22 cellular contexts compared by ENCODE assay signal in genomic region chr1:30138891-30139290, GRCh38.
A peak's percentile ranks its signal among the peaks of the same experiment; 100 is the strongest.
DNase-seq lines count a peak whose midpoint lies in the region; ATAC-seq and TF ChIP-seq lines count a peak whose summit lies in the region.
"Had no signal": no experiment of that assay in that cellular context is flagged by ENCODE, and none has a peak within 500 bp of the region (broad histone marks: within the 10 kb centered on the region; RNA-seq: fewer than 3 reads in every experiment).

No MANE protein-coding gene starts in this region.

- no peak overlapping the region for H3K4me3 Mint-ChIP-seq in CD4-positive, alpha-beta memory T cell
- H3K4me3 Mint-ChIP-seq: B cell; CD4-positive, alpha-beta T cell; CD8-positive, alpha-beta memory T cell had no signal

- H3K27ac ChIP-seq in CD4-positive, alpha-beta memory T cell (ENCODE audit: low read depth, low read length) = no peak overlapping the region
- H3K27ac ChIP-seq: BLaER1 treated with 17β-estradiol and CSF1 and Interleukin-3, amounts not matched to agents 10 nM and 100 nM; C4-2B had no signal

- no peaks in the 10 kb centered on the region for H3K27me3 ChIP-seq in CD4-positive, alpha-beta memory T cell (ENCODE audit: insufficient read depth, low read length)
- H3K27me3 ChIP-seq: BLaER1 treated with 17β-estradiol and CSF1 and Interleukin-3, amounts not matched to agents 10 nM and 100 nM had no signal

- no peak overlapping the region for H3K4me3 ChIP-seq in CD4-positive, alpha-beta memory T cell (ENCODE audit: low read length in 2 of 2)
- H3K4me3 ChIP-seq: BLaER1 treated with 17β-estradiol and CSF1 and Interleukin-3, amounts not matched to agents 10 nM and 100 nM; GM12878 had no signal

- in situ Hi-C loops in GM13976 (cut with MboI; ENCODE audit: low sequenced_read_pairs, unreplicated experiment) = no loop called here

- POLR2A ChIA-PET in CD4-positive, alpha-beta memory T cell (lab: Charles Lee; ENCODE audit: partially characterized antibody) = no interaction called here

- H3K4me1 ChIP-seq in CD4-positive, alpha-beta memory T cell (ENCODE audit: insufficient read depth, low read length) = no peaks in the 10 kb centered on the region

- H3K27me3 Mint-ChIP-seq in CD4-positive, alpha-beta memory T cell = peaks cover 2% of the 10 kb centered on the region in 2 donors

- intact Hi-C loops in sciatic nerve (cut with DNase I) = no loop called here
- intact Hi-C loops in CD4-positive, alpha-beta memory T cell (cut with micrococcal nuclease) = no loop called here

- H3K36me3 Mint-ChIP-seq in CD4-positive, alpha-beta memory T cell = no peaks in the 10 kb centered on the region

- peaks cover 0 to 6% (median 2%) of the 10 kb centered on the region in 8 donors for H3K9me3 Mint-ChIP-seq in CD4-positive, alpha-beta memory T cell
- H3K9me3 Mint-ChIP-seq: CD4-positive, alpha-beta T cell had no signal

- peak overlapping the region in 1 of 7 donors; percentile 26 for H3K27ac Mint-ChIP-seq in CD4-positive, alpha-beta memory T cell
- H3K27ac Mint-ChIP-seq: B cell; CD4-positive, alpha-beta T cell; CD8-positive, alpha-beta memory T cell had no signal

- no peaks in the 10 kb centered on the region for H3K4me1 Mint-ChIP-seq in CD4-positive, alpha-beta memory T cell
- H3K4me1 Mint-ChIP-seq: B cell; CD8-positive, alpha-beta memory T cell had no signal

- no peak for TF ChIP-seq CTCF in GM13976 (IDR thresholded peaks at IDR 0.05; ENCODE audit: borderline replicate concordance, control extremely low read depth, extremely low read depth, insufficient read depth, missing control alignments)

- CTCF ChIA-PET in CD4-positive, alpha-beta memory T cell (lab: Charles Lee; ENCODE audit: partially characterized antibody) = no interaction called here

- H3K9me3 ChIP-seq in CD4-positive, alpha-beta memory T cell (ENCODE audit: control insufficient read depth in 1 of 2, low read length in 2 of 2) = peaks cover 0 to 3% of the 10 kb centered on the region in 2 donors

- ATAC-seq in sciatic nerve (no peak), GM18520 (IDR thresholded peaks at IDR 0.05; ENCODE audit: unreplicated experiment) (no peak)
- ATAC-seq: GM12878 had no signal

- DNase-seq in islet precursor cell (peak; percentile 16), sciatic nerve (ENCODE audit: low spot score) (peak; percentile 14), GM13976 (ENCODE audit: low spot score) (no peak)
- DNase-seq in CD4-positive, alpha-beta memory T cell = no peak
- DNase-seq: 8988T; ACHN; AML-193; CD4-positive, alpha-beta T cell; CD8-positive, alpha-beta memory T cell; COR-L47; DMS 273 treated with DMSO at 0.1 percent for 48 hours; DMS153; DMS53; DMS79; DND-41; EL; GDM1 had no signal

- H3K36me3 ChIP-seq in CD4-positive, alpha-beta memory T cell (ENCODE audit: insufficient read depth, low read length) = no peaks in the 10 kb centered on the region
- H3K36me3 ChIP-seq: BLaER1 treated with 17β-estradiol and CSF1 and Interleukin-3, amounts not matched to agents 10 nM and 100 nM had no signal

Comparison
In these comparisons a context has a peak if more than half of its experiments do, and no peak if none do; other contexts are left out.
1. DNase-seq: peak in islet precursor cell (single experiment) and sciatic nerve (single experiment); none in GM13976 (single experiment) and CD4-positive, alpha-beta memory T cell (0 of 5).